24 cellular contexts compared by ENCODE assay signal in the genomic region with DNA sequence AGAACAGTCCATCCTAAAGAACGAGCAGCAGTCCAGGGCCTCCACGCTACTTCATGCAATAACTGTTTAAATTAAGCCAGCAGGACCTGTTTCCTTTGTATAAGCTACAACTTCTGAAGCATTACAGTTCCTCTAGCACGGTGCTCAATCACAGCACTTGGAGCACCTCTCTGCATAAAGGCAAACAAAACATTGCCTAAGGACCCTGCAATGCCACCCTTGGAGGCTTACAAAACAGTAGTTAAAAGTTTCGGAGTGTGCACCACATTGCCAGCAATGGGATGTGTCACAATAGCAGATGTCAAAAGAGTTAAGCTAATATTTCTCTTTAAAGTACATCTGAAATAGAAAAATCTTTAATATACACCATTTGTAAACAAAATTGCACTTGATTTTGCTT. TPM values are rescaled to one million over a fixed set of nuclear protein-coding genes. Genes with fewer than 3 reads are reported as not detected.
DNase-seq lines count a peak whose midpoint lies in the region; ATAC-seq, FAIRE-seq and TF ChIP-seq lines count a peak whose summit lies in the region.
"Had no signal": no experiment of that assay in that cellular context is flagged by ENCODE, and none has a peak within 500 bp of the region (broad histone marks: within the 10 kb centered on the region; RNA-seq: fewer than 3 reads in every experiment).

No MANE protein-coding gene starts in this region.

- in situ Hi-C loops in Panc1 (cut with HindIII; ENCODE audit: low pct_unique_long_range_greater_than_20kb, low sequenced_read_pairs), result no loop called here

- H3K27ac ChIP-seq in Panc1 (ENCODE audit: low read length), result no peak overlapping the region
- H3K27ac ChIP-seq in lower lobe of right lung, result no peak overlapping the region
- H3K27ac ChIP-seq in thyroid gland, result no peak overlapping the region
- H3K27ac ChIP-seq in testis, result no peak overlapping the region

- H3K9me3 ChIP-seq in Panc1 (ENCODE audit: control insufficient read depth, insufficient read depth, low read depth, low read length) (no peaks in the 10 kb centered on the region), lower lobe of right lung (no peaks in the 10 kb centered on the region), thyroid gland (no peaks in the 10 kb centered on the region), testis (no peaks in the 10 kb centered on the region)
- H3K9me3 ChIP-seq: HAP-1 had no signal

- 30 to 40% methylated on average over 4 of the region's 4 CpGs for WGBS in thyroid gland, 2 donors
- WGBS in testis, 2 donors, result 94 to 95% methylated on average over 4 of the region's 4 CpGs

- TF ChIP-seq CTCF in Panc1 (IDR thresholded peaks at IDR 0.05) (no peak), lower lobe of right lung (IDR thresholded peaks at IDR 0.05) (no peak), thyroid gland (IDR thresholded peaks at IDR 0.05) (no peak), testis (IDR thresholded peaks at IDR 0.05) (no peak)

- H3K4me3 ChIP-seq in Panc1 (ENCODE audit: low read depth in 2 of 2, low read length in 2 of 2) (no peak overlapping the region), lower lobe of right lung (no peak overlapping the region), thyroid gland (replicated peaks in 1 of 3) (no peak overlapping the region), testis (no peak overlapping the region)
- H3K4me3 ChIP-seq: HAP-1 had no signal

- CTCF ChIA-PET in Panc1 (lab: Charles Lee), result no interaction called here

- TF ChIP-seq POLR2A in thyroid gland (IDR thresholded peaks at IDR 0.05), result no peak
- no peak for TF ChIP-seq POLR2A in GM12891 (IDR thresholded peaks at IDR 0.05; ENCODE audit: low read depth, low read length)
- TF ChIP-seq POLR2A in testis (IDR thresholded peaks at IDR 0.05), result no peak

- peaks cover 11% of the 10 kb centered on the region for H3K4me1 ChIP-seq in Panc1 (ENCODE audit: control insufficient read depth, insufficient read depth, low read length)
- H3K4me1 ChIP-seq in lower lobe of right lung, result peaks cover 40% of the 10 kb centered on the region
- peaks cover 7 to 24% of the 10 kb centered on the region in 2 donors for H3K4me1 ChIP-seq in thyroid gland
- peaks cover 8% of the 10 kb centered on the region for H3K4me1 ChIP-seq in testis

- DNase-seq in Panc1 (ENCODE audit: low read depth, low spot score) (no peak), fibroblast of gingiva (ENCODE audit: low read depth) (peak; percentile 50), lower lobe of right lung (no peak), thyroid gland (peak; percentile 53 to 60), NCI-H2107 (lab: John Stamatoyannopoulos, UW) (no peak), GM12891 (ENCODE audit: insufficient read length, low spot score) (no peak), testis (no peak)
- DNase-seq: C1 segment of cervical spinal cord; Calu3; CD4-positive, alpha-beta memory T cell; COR-L47; DMS53; DMS79 treated with DMSO at 0.1 percent for 48 hours; GF-D8; GOT3; HFFc6 had no signal

- POLR2A ChIA-PET in Panc1 (lab: Charles Lee), result no interaction called here

- ATAC-seq in Panc1 (no peak), lower lobe of right lung (peak; percentile 80 to 82)

- no peak for FAIRE-seq in GM12891 (lab: Jason Lieb, UNC)
- FAIRE-seq: GM12892, H54 had no signal

- peaks cover 29% of the 10 kb centered on the region for H3K36me3 ChIP-seq in Panc1 (ENCODE audit: control insufficient read depth, insufficient read depth, low read length)
- H3K36me3 ChIP-seq in lower lobe of right lung, result peaks cover 59% of the 10 kb centered on the region
- peaks cover 0 to 3% of the 10 kb centered on the region in 2 donors for H3K36me3 ChIP-seq in thyroid gland
- no peaks in the 10 kb centered on the region for H3K36me3 ChIP-seq in testis (ENCODE audit: low read depth, missing control alignments)

- H3K27me3 ChIP-seq in Panc1 (ENCODE audit: control insufficient read depth, insufficient read depth, low read length), result no peaks in the 10 kb centered on the region
- no peaks in the 10 kb centered on the region for H3K27me3 ChIP-seq in lower lobe of right lung (ENCODE audit: low read depth)
- no peaks in the 10 kb centered on the region for H3K27me3 ChIP-seq in thyroid gland
- no peaks in the 10 kb centered on the region for H3K27me3 ChIP-seq in testis

- intact Hi-C loops in Panc1 (cut with micrococcal nuclease; ENCODE audit: unreplicated experiment) (no loop called here), lower lobe of right lung (cut with DNase I) (no loop called here), thyroid gland (cut with DNase I) (no loop called here), testis (cut with DNase I; ENCODE audit: low total_unique reads) (no loop called here)

- BruUV-seq in Panc1 (replicated peaks; lab: Mats Ljungman, UMichigan), result TSS peak; percentile 4

TF ChIP-seq in GM12891, 5 proteins besides CTCF, POLR2A, EP300 and RAD21:
- TF ChIP-seq POU2F2 (IDR thresholded peaks at IDR 0.05; ENCODE audit: low read depth, low read length) (no peak), PAX5 (IDR thresholded peaks at IDR 0.05; ENCODE audit: insufficient read depth, low read length, severe bottlenecking) (no peak), POLR2AphosphoS5 (IDR thresholded peaks at IDR 0.05; ENCODE audit: low read depth, low read length) (no peak), SPI1 (IDR thresholded peaks at IDR 0.05; ENCODE audit: low read depth, low read length) (no peak), TAF1 (IDR thresholded peaks at IDR 0.05; ENCODE audit: low read depth, low read length) (no peak)

RNA-seq across cellular contexts. Expression of a gene that starts 2.6 kb away (rescaled TPM):
- total RNA-seq in Panc1 (2021; ENCODE audit: unreplicated experiment) (55.2 TPM), lower lobe of right lung (79.9 TPM), thyroid gland (100 to 1,000 TPM in 2 of 4 donors, 10 to 100 TPM in 2; 75.0 to 156 (median 107) TPM), testis (100 to 1,000 TPM; 120 to 135 TPM)
- polyA plus RNA-seq in Panc1 (2012; ENCODE audit: insufficient read length), result 40.6 TPM
- 40.2 TPM for polyA plus RNA-seq in GM12891 (2012; ENCODE audit: low read depth, missing spikeins)
- polyA plus RNA-seq in testis (ENCODE audit: insufficient read depth, low read depth, low replicate concordance), result 71.8 TPM

RNA-seq across cellular contexts. Expression of a gene that starts 54.3 kb away (rescaled TPM):
- total RNA-seq in Panc1 (2021; ENCODE audit: unreplicated experiment) (not detected), lower lobe of right lung (99.0 TPM), thyroid gland (10 to 100 TPM in 2 of 4 donors, 1 to 10 TPM in 2; 3.9 to 24.8 (median 14.1) TPM), testis (under 1 TPM; 0.12 to 0.31 TPM)
- polyA plus RNA-seq in Panc1 (2012; ENCODE audit: insufficient read length), result not detected
- polyA plus RNA-seq in GM12891 (2012; ENCODE audit: low read depth, missing spikeins), result 0.06 TPM
- 0.15 TPM for polyA plus RNA-seq in testis (ENCODE audit: insufficient read depth, low read depth, low replicate concordance)
- total RNA-seq: A172; A673; CD4-positive, alpha-beta memory T cell; Daoy; G401; HFFc6 had no signal
- polyA plus RNA-seq: BJ; CD4-positive, alpha-beta memory T cell had no signal

Comparison
In these comparisons a context has a peak if more than half of its experiments do, and no peak if none do; other contexts are left out.
1. DNase-seq: peak in fibroblast of gingiva (single experiment) and thyroid gland (2 of 2); none in Panc1 (single experiment), lower lobe of right lung (single experiment), NCI-H2107 (single experiment), GM12891 (single experiment) and testis (single experiment).